10 cellular contexts compared by ENCODE assay signal in the genomic region with DNA sequence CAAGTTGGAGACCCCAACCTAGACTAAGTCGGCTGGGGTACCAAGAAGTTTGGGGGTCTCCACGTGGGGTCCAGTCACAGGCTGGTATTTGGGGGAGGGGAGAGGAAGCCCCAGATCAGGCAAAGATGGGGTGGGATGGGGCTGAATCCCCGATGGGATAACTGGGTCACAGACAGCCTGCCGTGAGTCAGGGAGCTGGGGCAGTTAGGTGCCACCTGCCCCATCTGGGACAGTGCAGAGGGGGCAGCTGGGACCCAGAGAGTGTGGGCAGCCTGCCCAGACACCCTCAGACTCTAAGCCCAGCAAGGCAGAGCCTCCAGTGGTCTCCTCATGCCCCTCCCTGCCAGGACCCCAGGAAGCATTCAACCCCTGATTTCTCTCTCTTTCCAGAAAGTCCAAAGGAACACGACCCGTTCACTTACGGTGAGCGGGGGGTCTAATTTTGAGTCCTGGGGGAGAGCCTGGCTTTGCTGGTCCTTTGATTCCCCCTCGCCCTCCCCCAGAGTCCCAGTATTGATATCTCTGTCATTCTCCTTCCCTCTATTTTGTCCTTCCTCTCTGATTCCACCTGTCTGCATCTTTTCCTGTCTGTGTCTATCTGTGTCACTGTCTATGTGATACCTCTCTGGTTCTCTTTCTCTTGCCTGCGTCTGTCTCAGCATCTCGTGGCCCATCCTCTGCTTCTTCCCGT. TPM values are rescaled to one million over a fixed set of nuclear protein-coding genes. Genes with fewer than 3 reads are reported as not detected.
A peak's percentile ranks its signal among the peaks of the same experiment; 100 is the strongest.
DNase-seq lines count a peak whose midpoint lies in the region; ATAC-seq lines count a peak whose summit lies in the region.
"Had no signal": no experiment of that assay in that cellular context is flagged by ENCODE, and none has a peak within 500 bp of the region (broad histone marks: within the 10 kb centered on the region; RNA-seq: fewer than 3 reads in every experiment).

No MANE protein-coding gene starts in this region.

- no peaks in the 10 kb centered on the region for H3K27me3 Mint-ChIP-seq in CD4-positive, alpha-beta memory T cell
- peaks cover 0 to 3% of the 10 kb centered on the region in 2 donors for H3K27me3 Mint-ChIP-seq in T-cell

- CTCF ChIA-PET in CD4-positive, alpha-beta memory T cell (lab: Charles Lee; ENCODE audit: partially characterized antibody), result interaction anchor here (0.6 to 5.6 kb wide), 8 partner anchors 13 to 127 kb away, joined by 3 to 90 read pairs (median 14); a partner anchor contains a TSS
- CTCF ChIA-PET in T-cell (lab: Charles Lee), result interaction anchor here in 1 of 2 donors (0.7 to 2.1 kb wide), 6 partner anchors 13 to 126 kb away, joined by 3 to 18 read pairs (median 6); a partner anchor contains a TSS

- no peaks in the 10 kb centered on the region for H4K20me1 ChIP-seq in GM23248 (ENCODE audit: insufficient read depth)

- in situ Hi-C loops in GM23248 (cut with MboI), result no loop called here

- H3K4me3 ChIP-seq in CD4-positive, alpha-beta memory T cell (ENCODE audit: low read length in 2 of 2), result no peak overlapping the region
- H3K4me3 ChIP-seq in iPS-20b (ENCODE audit: low read length) (peak overlapping the region; percentile 6; the same call in 1 of the 2 replicates), rectal smooth muscle tissue (ENCODE audit: low read length) (peak overlapping the region; percentile 63), GM23248 (no peak overlapping the region)

- no peak overlapping the region for H3K4me2 ChIP-seq in GM23248 (ENCODE audit: unreplicated experiment)

- no peaks in the 10 kb centered on the region for H3K9me2 ChIP-seq in GM23248 (ENCODE audit: insufficient read depth)

- H3K9ac ChIP-seq in iPS-20b (ENCODE audit: low read depth, low read length), result no peak overlapping the region
- no peak overlapping the region for H3K9ac ChIP-seq in rectal smooth muscle tissue (ENCODE audit: low read length)
- H3K9ac ChIP-seq in GM23248, result no peak overlapping the region

- ATAC-seq in T-cell (replicated peaks in 1 of 4), result no peak

- H3K9me3 ChIP-seq in CD4-positive, alpha-beta memory T cell (ENCODE audit: control insufficient read depth in 1 of 2, low read length in 2 of 2), result no peaks in the 10 kb centered on the region
- H3K9me3 ChIP-seq in iPS-20b (ENCODE audit: insufficient read depth, low read depth, low read length) (no peaks in the 10 kb centered on the region), GM23248 (ENCODE audit: low read depth) (no peaks in the 10 kb centered on the region)

- H3F3A ChIP-seq in GM23248 (ENCODE audit: insufficient read depth), result no peaks in the 10 kb centered on the region

- H3K27ac ChIP-seq in CD4-positive, alpha-beta memory T cell (ENCODE audit: low read depth, low read length), result no peak overlapping the region
- H3K27ac ChIP-seq in iPS-20b (ENCODE audit: low read length) (no peak overlapping the region), rectal smooth muscle tissue (ENCODE audit: low read depth, low read length) (peak overlapping the region; percentile 87), GM23248 (no peak overlapping the region)

- WGBS in GM23248 (ENCODE audit: low coverage in 1 of 2, low lambda C conversion rate in 2 of 2, missing lambda C conversion rate in 2 of 2), 2 experiments, result 41 to 50% methylated on average over 7 to 12 of the region's 12 CpGs

- DNase-seq in CD4-positive, alpha-beta memory T cell, result no peak
- DNase-seq in T-cell (no peak), GM03348 (ENCODE audit: low spot score) (no peak), RKO (ENCODE audit: low spot score) (no peak), GM23248 (no peak), OCI-M1 (lab: John Stamatoyannopoulos, UW) (no peak)

- H3K4me1 Mint-ChIP-seq in CD4-positive, alpha-beta memory T cell, result peaks cover 27 to 57% (median 43%) of the 10 kb centered on the region in 4 donors
- peaks cover 39 to 52% (median 43%) of the 10 kb centered on the region in 3 donors for H3K4me1 Mint-ChIP-seq in T-cell

- no peaks in the 10 kb centered on the region for H3K36me3 ChIP-seq in CD4-positive, alpha-beta memory T cell (ENCODE audit: insufficient read depth, low read length)
- H3K36me3 ChIP-seq in iPS-20b (ENCODE audit: insufficient read depth, low read depth, low read length), result no peaks in the 10 kb centered on the region
- no peaks in the 10 kb centered on the region for H3K36me3 ChIP-seq in rectal smooth muscle tissue (ENCODE audit: control insufficient read depth, insufficient read depth, low read length)
- no peaks in the 10 kb centered on the region for H3K36me3 ChIP-seq in GM23248 (ENCODE audit: low read depth)

- H3K4me1 ChIP-seq in CD4-positive, alpha-beta memory T cell (ENCODE audit: insufficient read depth, low read length), result peaks cover 44% of the 10 kb centered on the region
- H3K4me1 ChIP-seq in iPS-20b (ENCODE audit: insufficient read depth, low read length) (peaks cover 12% of the 10 kb centered on the region; the same call in 1 of the 2 replicates), rectal smooth muscle tissue (ENCODE audit: control insufficient read depth, insufficient read depth, low read length) (no peaks in the 10 kb centered on the region), GM23248 (ENCODE audit: insufficient read depth) (peaks cover 13% of the 10 kb centered on the region; the same call in 1 of the 2 replicates)

- POLR2A ChIA-PET in CD4-positive, alpha-beta memory T cell (lab: Charles Lee; ENCODE audit: partially characterized antibody), result interaction anchor here (1.0 to 6.8 kb wide), 12 partner anchors 14 to 407 kb away, joined by 3 to 112 read pairs (median 20); a partner anchor contains a TSS
- POLR2A ChIA-PET in T-cell (lab: Charles Lee), result interaction anchor here in 1 of 2 donors (0.6 kb wide), 1 partner anchor 340 kb away, joined by 6 read pairs; no protein-coding TSS in a partner anchor

- H3K9me3 Mint-ChIP-seq in CD4-positive, alpha-beta memory T cell, result peaks cover 0 to 1% (median 0%) of the 10 kb centered on the region in 8 donors
- no peaks in the 10 kb centered on the region for H3K9me3 Mint-ChIP-seq in T-cell

- H2AFZ ChIP-seq in GM23248, result no peak overlapping the region

- H3K79me2 ChIP-seq in GM23248 (ENCODE audit: insufficient read depth), result no peaks in the 10 kb centered on the region

- H3K27ac Mint-ChIP-seq in CD4-positive, alpha-beta memory T cell, result peak overlapping the region in 6 of 7 donors; percentile 29 to 90 (median 86)
- peak overlapping the region in 1 of 2 donors; percentile 7 for H3K27ac Mint-ChIP-seq in T-cell

- intact Hi-C loops in CD4-positive, alpha-beta memory T cell (cut with micrococcal nuclease), result loop anchor here (2.0 to 10.0 kb wide), 5 partner anchors 26 to 204 kb away; a partner anchor contains a TSS

- peak overlapping the region in 3 of 8 donors; percentile 41 to 65 (median 63) for H3K4me3 Mint-ChIP-seq in CD4-positive, alpha-beta memory T cell
- H3K4me3 Mint-ChIP-seq in T-cell, result peak overlapping the region in 2 of 3 donors; percentile 29 to 83

- H3K36me3 Mint-ChIP-seq in CD4-positive, alpha-beta memory T cell, result peaks cover 0 to 2% of the 10 kb centered on the region in 2 donors
- H3K36me3 Mint-ChIP-seq in T-cell, result no peaks in the 10 kb centered on the region

- H3K27me3 ChIP-seq in CD4-positive, alpha-beta memory T cell (ENCODE audit: insufficient read depth, low read length), result no peaks in the 10 kb centered on the region
- H3K27me3 ChIP-seq in iPS-20b (ENCODE audit: insufficient read depth, low read length) (peaks cover 46% of the 10 kb centered on the region), rectal smooth muscle tissue (ENCODE audit: control insufficient read depth, insufficient read depth, low read length) (peaks cover 5% of the 10 kb centered on the region), GM23248 (replicated peaks; ENCODE audit: insufficient read depth) (peaks cover 10% of the 10 kb centered on the region)

RNA-seq across cellular contexts. Expression of a gene that starts 1.7 kb away (rescaled TPM):
- total RNA-seq in CD4-positive, alpha-beta memory T cell, result 1 to 10 TPM; 3.6 to 4.4 TPM
- polyA plus RNA-seq in CD4-positive, alpha-beta memory T cell, result 1 to 10 TPM in 1 of 2 donors, under 1 TPM in 1; 0.58 to 3.2 TPM
- 1 to 10 TPM in 4 of 5 donors, under 1 TPM in 1; 0.70 to 7.7 (median 4.8) TPM for total RNA-seq in T-cell
- total RNA-seq in GM23248 (2014; rRNA removed; shearing (Covaris generic)), result 0.43 TPM in 1 of 2 replicates, not detected in the other
- polyA plus RNA-seq in GM23248 (2016; fragmentation: Nextera tagmentation; extraction: Ambion mirVana), result 1.2 and 1.9 TPM in 2 replicates
- total RNA-seq: H4, SK-MEL-5 had no signal

RNA-seq across cellular contexts. Expression of a gene that starts 2.7 kb away (rescaled TPM):
- total RNA-seq in CD4-positive, alpha-beta memory T cell, result 10 to 100 TPM in 1 of 2 experiments, 1 to 10 TPM in 1; 9.6 to 10.1 TPM
- polyA plus RNA-seq in CD4-positive, alpha-beta memory T cell, result 10 to 100 TPM in 1 of 2 donors, 1 to 10 TPM in 1; 5.5 to 11.1 TPM
- 10 to 100 TPM in 4 of 5 donors, 1 to 10 TPM in 1; 8.8 to 24.0 (median 12.6) TPM for total RNA-seq in T-cell
- not detected in 2 replicates for total RNA-seq in GM23248 (2014; rRNA removed; shearing (Covaris generic))
- not detected in 2 replicates for polyA plus RNA-seq in GM23248 (2016; fragmentation: Nextera tagmentation; extraction: Ambion mirVana)
- total RNA-seq: SK-MEL-5 had no signal

RNA-seq across cellular contexts. Expression of a gene that starts 5.5 kb away (rescaled TPM):
- under 1 TPM; 0.72 to 0.81 TPM for total RNA-seq in CD4-positive, alpha-beta memory T cell
- polyA plus RNA-seq in CD4-positive, alpha-beta memory T cell, result not detected
- total RNA-seq in T-cell, result 1 to 10 TPM in 1 of 5 donors, under 1 TPM in 4; 0.15 to 1.1 (median 0.89) TPM
- total RNA-seq in GM23248 (2014; rRNA removed; shearing (Covaris generic)), result 0.86 TPM in 1 of 2 replicates, not detected in the other
- polyA plus RNA-seq in GM23248 (2016; fragmentation: Nextera tagmentation; extraction: Ambion mirVana), result 0.06 and 0.49 TPM in 2 replicates
- total RNA-seq: H4 had no signal

RNA-seq across cellular contexts. Expression of a gene that starts 14.2 kb away (rescaled TPM):
- 100 to 1,000 TPM; 473 to 484 TPM for total RNA-seq in CD4-positive, alpha-beta memory T cell
- 100 to 1,000 TPM; 452 to 833 TPM for polyA plus RNA-seq in CD4-positive, alpha-beta memory T cell
- total RNA-seq in T-cell, result 100 to 1,000 TPM; 440 to 616 (median 504) TPM
- total RNA-seq in GM23248 (2014; rRNA removed; shearing (Covaris generic)), result 209 and 233 TPM in 2 replicates
- polyA plus RNA-seq in GM23248 (2016; fragmentation: Nextera tagmentation; extraction: Ambion mirVana), result 496 and 515 TPM in 2 replicates

RNA-seq across cellular contexts. Expression of a gene that starts 24.7 kb away (rescaled TPM):
- total RNA-seq in CD4-positive, alpha-beta memory T cell, result not detected
- not detected for polyA plus RNA-seq in CD4-positive, alpha-beta memory T cell
- total RNA-seq in T-cell, result 1 to 10 TPM in 1 of 5 donors, under 1 TPM in 1, not detected in 3; 0.79 to 1.1 TPM
- total RNA-seq in GM23248 (2014; rRNA removed; shearing (Covaris generic)), result not detected in 2 replicates
- polyA plus RNA-seq in GM23248 (2016; fragmentation: Nextera tagmentation; extraction: Ambion mirVana), result not detected in 2 replicates
- total RNA-seq: H4, SK-MEL-5 had no signal

Comparison
In these comparisons a context has a peak if more than half of its experiments do, and no peak if none do; other contexts are left out.
1. H3K4me3 ChIP-seq: peak in iPS-20b (single experiment) and rectal smooth muscle tissue (single experiment); none in CD4-positive, alpha-beta memory T cell (0 of 2) and GM23248 (single experiment).